1 cellular context compared by ENCODE assay signal in the genomic region with DNA sequence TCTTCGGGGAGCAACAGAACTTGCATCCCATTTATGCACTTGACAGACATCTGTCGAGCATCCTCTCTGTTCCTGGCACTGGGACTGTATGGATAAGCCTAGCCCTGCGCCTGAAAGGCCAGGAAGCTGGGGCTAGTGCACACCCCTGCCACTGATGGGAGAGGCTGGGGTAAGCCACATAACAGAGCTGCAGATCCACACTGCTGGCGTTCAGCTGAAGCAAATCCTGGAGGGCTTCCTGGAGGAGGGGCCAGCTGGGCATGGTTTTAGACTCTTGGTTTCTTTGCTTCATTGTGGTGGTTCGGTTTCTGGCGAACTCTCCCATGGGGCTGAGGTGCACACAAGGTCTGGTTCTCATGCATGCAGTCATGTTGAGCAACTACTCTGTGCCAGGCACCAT.
TF ChIP-seq lines count a peak whose summit lies in the region.

No MANE protein-coding gene starts in this region.

TF ChIP-seq in K562, 482 proteins besides CTCF, POLR2A, EP300 and RAD21:
- no peak for TF ChIP-seq ZNF184 (CRISPR knock-in tag; IDR thresholded peaks at IDR 0.05)
- TF ChIP-seq RBM25 (IDR thresholded peaks at IDR 0.05; ENCODE audit: low read depth, low read length, severe bottlenecking) = peak; percentile 90
- peak; percentile 65 for TF ChIP-seq ADNP (tag; IDR thresholded peaks at IDR 0.05)
- no peak for TF ChIP-seq KAT7 (CRISPR knock-in tag; IDR thresholded peaks at IDR 0.05; ENCODE audit: borderline replicate concordance)
- peak; percentile 94 for TF ChIP-seq BCOR (IDR thresholded peaks at IDR 0.05)
- TF ChIP-seq PTBP1 (IDR thresholded peaks at IDR 0.05; ENCODE audit: low read depth, low read length) = 0 out of 2 replicates have a peak, but pooled peaks have one; percentile 62
- TF ChIP-seq ZNF436 (CRISPR knock-in tag; IDR thresholded peaks at IDR 0.05) = peak; percentile 94
- TF ChIP-seq ZFP36 (IDR thresholded peaks at IDR 0.05; ENCODE audit: low read depth, low read length, partially characterized antibody) = peak; percentile 100
- TF ChIP-seq SMARCA5 (IDR thresholded peaks at IDR 0.05) = peak; percentile 89
- TF ChIP-seq AFF4 (CRISPR knock-in tag; IDR thresholded peaks at IDR 0.05) = no peak
- no peak for TF ChIP-seq ZBTB17 (CRISPR knock-in tag; IDR thresholded peaks at IDR 0.05)
- TF ChIP-seq CHD4 (IDR thresholded peaks at IDR 0.05; ENCODE audit: insufficient read depth, insufficient replicate concordance, low read depth, low read length, poor library complexity, severe bottlenecking) = peak; percentile 94
- TF ChIP-seq KDM1A (IDR thresholded peaks at IDR 0.05) = peak; percentile 57 to 69; a peak in 3 of 4 replicates
- TF ChIP-seq, protein P1, sequence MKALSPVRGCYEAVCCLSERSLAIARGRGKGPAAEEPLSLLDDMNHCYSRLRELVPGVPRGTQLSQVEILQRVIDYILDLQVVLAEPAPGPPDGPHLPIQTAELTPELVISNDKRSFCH (CRISPR knock-in tag; IDR thresholded peaks at IDR 0.05) = no peak
- TF ChIP-seq, protein P1 (tag; IDR thresholded peaks at IDR 0.05) = no peak
- TF ChIP-seq, protein P2, sequence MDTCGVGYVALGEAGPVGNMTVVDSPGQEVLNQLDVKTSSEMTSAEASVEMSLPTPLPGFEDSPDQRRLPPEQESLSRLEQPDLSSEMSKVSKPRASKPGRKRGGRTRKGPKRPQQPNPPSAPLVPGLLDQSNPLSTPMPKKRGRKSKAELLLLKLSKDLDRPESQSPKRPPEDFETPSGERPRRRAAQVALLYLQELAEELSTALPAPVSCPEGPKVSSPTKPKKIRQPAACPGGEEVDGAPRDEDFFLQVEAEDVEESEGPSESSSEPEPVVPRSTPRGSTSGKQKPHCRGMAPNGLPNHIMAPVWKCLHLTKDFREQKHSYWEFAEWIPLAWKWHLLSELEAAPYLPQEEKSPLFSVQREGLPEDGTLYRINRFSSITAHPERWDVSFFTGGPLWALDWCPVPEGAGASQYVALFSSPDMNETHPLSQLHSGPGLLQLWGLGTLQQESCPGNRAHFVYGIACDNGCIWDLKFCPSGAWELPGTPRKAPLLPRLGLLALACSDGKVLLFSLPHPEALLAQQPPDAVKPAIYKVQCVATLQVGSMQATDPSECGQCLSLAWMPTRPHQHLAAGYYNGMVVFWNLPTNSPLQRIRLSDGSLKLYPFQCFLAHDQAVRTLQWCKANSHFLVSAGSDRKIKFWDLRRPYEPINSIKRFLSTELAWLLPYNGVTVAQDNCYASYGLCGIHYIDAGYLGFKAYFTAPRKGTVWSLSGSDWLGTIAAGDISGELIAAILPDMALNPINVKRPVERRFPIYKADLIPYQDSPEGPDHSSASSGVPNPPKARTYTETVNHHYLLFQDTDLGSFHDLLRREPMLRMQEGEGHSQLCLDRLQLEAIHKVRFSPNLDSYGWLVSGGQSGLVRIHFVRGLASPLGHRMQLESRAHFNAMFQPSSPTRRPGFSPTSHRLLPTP (IDR thresholded peaks at IDR 0.05; ENCODE audit: borderline replicate concordance, extremely low read depth, insufficient read length) = peak; percentile 53
- TF ChIP-seq NUFIP1 (IDR thresholded peaks at IDR 0.05; ENCODE audit: partially characterized antibody) = no peak
- no peak for TF ChIP-seq RBM22 (IDR thresholded peaks at IDR 0.05; ENCODE audit: low read depth, low read length, poor library complexity, severe bottlenecking)
- no peak for TF ChIP-seq HMG20A (CRISPR knock-in tag; conservative IDR thresholded peaks at IDR 0.05)
- peak in 1 of 2 experiments; percentile 79; a peak in 2 of 4 replicates for TF ChIP-seq RCOR1 (IDR thresholded peaks at IDR 0.05; ENCODE audit: borderline replicate concordance in 1 of 2, low read depth in 2 of 2, low read length in 2 of 2)
- TF ChIP-seq MED1 (CRISPR knock-in tag; IDR thresholded peaks at IDR 0.05; ENCODE audit: borderline replicate concordance) = no peak
- no peak for TF ChIP-seq C11orf30 (IDR thresholded peaks at IDR 0.05; ENCODE audit: low read depth)
- no peak for TF ChIP-seq ETV1 (tag; conservative IDR thresholded peaks at IDR 0.05; ENCODE audit: low read depth)
- peak; percentile 85; the same call in 1 of the 2 replicates for TF ChIP-seq CBX1 (IDR thresholded peaks at IDR 0.05; ENCODE audit: low read depth)
- TF ChIP-seq ZNF239 (CRISPR knock-in tag; IDR thresholded peaks at IDR 0.05) = no peak
- TF ChIP-seq RNF2 (IDR thresholded peaks at IDR 0.05) = no peak
- TF ChIP-seq KDM4B (IDR thresholded peaks at IDR 0.05; ENCODE audit: borderline replicate concordance in 2 of 2, low read depth in 1 of 2) = no peak
